Comparison of ENCODE assay signal across 6 cellular contexts in genomic region chr9:137021979-137022619, GRCh38. TPM values are rescaled to one million over a fixed set of nuclear protein-coding genes. Genes with fewer than 3 reads are reported as not detected.
DNase-seq lines count a peak whose midpoint lies in the region; ATAC-seq and TF ChIP-seq lines count a peak whose summit lies in the region.

No MANE protein-coding gene starts in this region.

- no peaks in the 10 kb centered on the region; the same call in 1 of the 2 replicates for H3K4me1 ChIP-seq in HEK293 (ENCODE audit: control insufficient read depth, insufficient read depth, low read length)

- no peak overlapping the region for H3K27ac ChIP-seq in HEK293 (ENCODE audit: extremely low read depth, low read depth, low read length)

- TF ChIP-seq CTCF in HEK293 (tag by site-specific recombination; IDR thresholded peaks at IDR 0.05): no peak

- H3K36me3 ChIP-seq in HEK293 (ENCODE audit: control insufficient read depth in 2 of 2, insufficient read depth in 1 of 2, low read length in 2 of 2): peaks cover 0 to 23% of the 10 kb centered on the region in 2 experiments; a peak in 1 of 3 replicates

- ATAC-seq in GM21447 (IDR thresholded peaks at IDR 0.05; ENCODE audit: unreplicated experiment) (no peak), GM18520 (IDR thresholded peaks at IDR 0.05; ENCODE audit: unreplicated experiment) (no peak)

- DNase-seq in T-helper 2 cell (peak; percentile 50 to 84 (median 66)), dermis microvascular lymphatic vessel endothelial cell (ENCODE audit: low read depth in 2 of 2) (peak; percentile 68 to 89)
- DNase-seq in stimulated activated CD4-positive, alpha-beta T cell treated with anti-CD3 and anti-CD28 coated beads, Interleukin-12 subunit alpha, Interleukin-12 subunit beta, amount 100 ng/mL, for 48 hours (ENCODE audit: low read depth in 2 of 3, low spot score in 1 of 3): peak; percentile 67 to 74 (median 71)

- POLR2A ChIA-PET in HEK293 (lab: Yijun Ruan, JAX): interaction anchor here (0.5 to 2.5 kb wide), 7 partner anchors 9 to 219 kb away, joined by 3 to 9 read pairs (median 5); partner anchors contain the start of genes FUT7, PAXX and TUBB4B

- no peaks in the 10 kb centered on the region for H3K9me3 ChIP-seq in HEK293 (ENCODE audit: control insufficient read depth, insufficient read depth, low read depth, low read length)

- no peak overlapping the region for H3K4me3 ChIP-seq in HEK293 (ENCODE audit: low read depth, low read length)

- CTCF ChIA-PET in HEK293 (lab: Yijun Ruan, JAX): interaction anchor here (0.6 to 5.1 kb wide), 7 partner anchors 7 to 215 kb away, joined by 3 to 25 read pairs (median 4); no protein-coding TSS in a partner anchor

TF ChIP-seq in HEK293, 187 proteins besides CTCF, POLR2A, EP300 and RAD21 (continues in another document):
- TF ChIP-seq, protein P1, sequence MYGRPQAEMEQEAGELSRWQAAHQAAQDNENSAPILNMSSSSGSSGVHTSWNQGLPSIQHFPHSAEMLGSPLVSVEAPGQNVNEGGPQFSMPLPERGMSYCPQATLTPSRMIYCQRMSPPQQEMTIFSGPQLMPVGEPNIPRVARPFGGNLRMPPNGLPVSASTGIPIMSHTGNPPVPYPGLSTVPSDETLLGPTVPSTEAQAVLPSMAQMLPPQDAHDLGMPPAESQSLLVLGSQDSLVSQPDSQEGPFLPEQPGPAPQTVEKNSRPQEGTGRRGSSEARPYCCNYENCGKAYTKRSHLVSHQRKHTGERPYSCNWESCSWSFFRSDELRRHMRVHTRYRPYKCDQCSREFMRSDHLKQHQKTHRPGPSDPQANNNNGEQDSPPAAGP (tag by site-specific recombination; IDR thresholded peaks at IDR 0.05): 0 out of 2 replicates have a peak, but pooled peaks have one; percentile 24
- peak; percentile 99 for TF ChIP-seq KLF9 (tag by site-specific recombination; IDR thresholded peaks at IDR 0.05; ENCODE audit: low read depth)
- peak; percentile 85 for TF ChIP-seq KLF8 (tag by site-specific recombination; IDR thresholded peaks at IDR 0.05)
- TF ChIP-seq ZNF600 (tag by site-specific recombination; IDR thresholded peaks at IDR 0.05): peak; percentile 28; the same call in 1 of the 2 replicates
- TF ChIP-seq, protein P2, sequence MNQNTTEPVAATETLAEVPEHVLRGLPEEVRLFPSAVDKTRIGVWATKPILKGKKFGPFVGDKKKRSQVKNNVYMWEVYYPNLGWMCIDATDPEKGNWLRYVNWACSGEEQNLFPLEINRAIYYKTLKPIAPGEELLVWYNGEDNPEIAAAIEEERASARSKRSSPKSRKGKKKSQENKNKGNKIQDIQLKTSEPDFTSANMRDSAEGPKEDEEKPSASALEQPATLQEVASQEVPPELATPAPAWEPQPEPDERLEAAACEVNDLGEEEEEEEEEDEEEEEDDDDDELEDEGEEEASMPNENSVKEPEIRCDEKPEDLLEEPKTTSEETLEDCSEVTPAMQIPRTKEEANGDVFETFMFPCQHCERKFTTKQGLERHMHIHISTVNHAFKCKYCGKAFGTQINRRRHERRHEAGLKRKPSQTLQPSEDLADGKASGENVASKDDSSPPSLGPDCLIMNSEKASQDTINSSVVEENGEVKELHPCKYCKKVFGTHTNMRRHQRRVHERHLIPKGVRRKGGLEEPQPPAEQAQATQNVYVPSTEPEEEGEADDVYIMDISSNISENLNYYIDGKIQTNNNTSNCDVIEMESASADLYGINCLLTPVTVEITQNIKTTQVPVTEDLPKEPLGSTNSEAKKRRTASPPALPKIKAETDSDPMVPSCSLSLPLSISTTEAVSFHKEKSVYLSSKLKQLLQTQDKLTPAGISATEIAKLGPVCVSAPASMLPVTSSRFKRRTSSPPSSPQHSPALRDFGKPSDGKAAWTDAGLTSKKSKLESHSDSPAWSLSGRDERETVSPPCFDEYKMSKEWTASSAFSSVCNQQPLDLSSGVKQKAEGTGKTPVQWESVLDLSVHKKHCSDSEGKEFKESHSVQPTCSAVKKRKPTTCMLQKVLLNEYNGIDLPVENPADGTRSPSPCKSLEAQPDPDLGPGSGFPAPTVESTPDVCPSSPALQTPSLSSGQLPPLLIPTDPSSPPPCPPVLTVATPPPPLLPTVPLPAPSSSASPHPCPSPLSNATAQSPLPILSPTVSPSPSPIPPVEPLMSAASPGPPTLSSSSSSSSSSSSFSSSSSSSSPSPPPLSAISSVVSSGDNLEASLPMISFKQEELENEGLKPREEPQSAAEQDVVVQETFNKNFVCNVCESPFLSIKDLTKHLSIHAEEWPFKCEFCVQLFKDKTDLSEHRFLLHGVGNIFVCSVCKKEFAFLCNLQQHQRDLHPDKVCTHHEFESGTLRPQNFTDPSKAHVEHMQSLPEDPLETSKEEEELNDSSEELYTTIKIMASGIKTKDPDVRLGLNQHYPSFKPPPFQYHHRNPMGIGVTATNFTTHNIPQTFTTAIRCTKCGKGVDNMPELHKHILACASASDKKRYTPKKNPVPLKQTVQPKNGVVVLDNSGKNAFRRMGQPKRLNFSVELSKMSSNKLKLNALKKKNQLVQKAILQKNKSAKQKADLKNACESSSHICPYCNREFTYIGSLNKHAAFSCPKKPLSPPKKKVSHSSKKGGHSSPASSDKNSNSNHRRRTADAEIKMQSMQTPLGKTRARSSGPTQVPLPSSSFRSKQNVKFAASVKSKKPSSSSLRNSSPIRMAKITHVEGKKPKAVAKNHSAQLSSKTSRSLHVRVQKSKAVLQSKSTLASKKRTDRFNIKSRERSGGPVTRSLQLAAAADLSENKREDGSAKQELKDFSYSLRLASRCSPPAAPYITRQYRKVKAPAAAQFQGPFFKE (tag by site-specific recombination; IDR thresholded peaks at IDR 0.05; ENCODE audit: borderline replicate concordance): 0 out of 2 replicates have a peak, but pooled peaks have one; percentile 85
- TF ChIP-seq, protein P3, sequence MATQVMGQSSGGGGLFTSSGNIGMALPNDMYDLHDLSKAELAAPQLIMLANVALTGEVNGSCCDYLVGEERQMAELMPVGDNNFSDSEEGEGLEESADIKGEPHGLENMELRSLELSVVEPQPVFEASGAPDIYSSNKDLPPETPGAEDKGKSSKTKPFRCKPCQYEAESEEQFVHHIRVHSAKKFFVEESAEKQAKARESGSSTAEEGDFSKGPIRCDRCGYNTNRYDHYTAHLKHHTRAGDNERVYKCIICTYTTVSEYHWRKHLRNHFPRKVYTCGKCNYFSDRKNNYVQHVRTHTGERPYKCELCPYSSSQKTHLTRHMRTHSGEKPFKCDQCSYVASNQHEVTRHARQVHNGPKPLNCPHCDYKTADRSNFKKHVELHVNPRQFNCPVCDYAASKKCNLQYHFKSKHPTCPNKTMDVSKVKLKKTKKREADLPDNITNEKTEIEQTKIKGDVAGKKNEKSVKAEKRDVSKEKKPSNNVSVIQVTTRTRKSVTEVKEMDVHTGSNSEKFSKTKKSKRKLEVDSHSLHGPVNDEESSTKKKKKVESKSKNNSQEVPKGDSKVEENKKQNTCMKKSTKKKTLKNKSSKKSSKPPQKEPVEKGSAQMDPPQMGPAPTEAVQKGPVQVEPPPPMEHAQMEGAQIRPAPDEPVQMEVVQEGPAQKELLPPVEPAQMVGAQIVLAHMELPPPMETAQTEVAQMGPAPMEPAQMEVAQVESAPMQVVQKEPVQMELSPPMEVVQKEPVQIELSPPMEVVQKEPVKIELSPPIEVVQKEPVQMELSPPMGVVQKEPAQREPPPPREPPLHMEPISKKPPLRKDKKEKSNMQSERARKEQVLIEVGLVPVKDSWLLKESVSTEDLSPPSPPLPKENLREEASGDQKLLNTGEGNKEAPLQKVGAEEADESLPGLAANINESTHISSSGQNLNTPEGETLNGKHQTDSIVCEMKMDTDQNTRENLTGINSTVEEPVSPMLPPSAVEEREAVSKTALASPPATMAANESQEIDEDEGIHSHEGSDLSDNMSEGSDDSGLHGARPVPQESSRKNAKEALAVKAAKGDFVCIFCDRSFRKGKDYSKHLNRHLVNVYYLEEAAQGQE (tag by site-specific recombination; IDR thresholded peaks at IDR 0.05): peak; percentile 74
- TF ChIP-seq, protein P4, sequence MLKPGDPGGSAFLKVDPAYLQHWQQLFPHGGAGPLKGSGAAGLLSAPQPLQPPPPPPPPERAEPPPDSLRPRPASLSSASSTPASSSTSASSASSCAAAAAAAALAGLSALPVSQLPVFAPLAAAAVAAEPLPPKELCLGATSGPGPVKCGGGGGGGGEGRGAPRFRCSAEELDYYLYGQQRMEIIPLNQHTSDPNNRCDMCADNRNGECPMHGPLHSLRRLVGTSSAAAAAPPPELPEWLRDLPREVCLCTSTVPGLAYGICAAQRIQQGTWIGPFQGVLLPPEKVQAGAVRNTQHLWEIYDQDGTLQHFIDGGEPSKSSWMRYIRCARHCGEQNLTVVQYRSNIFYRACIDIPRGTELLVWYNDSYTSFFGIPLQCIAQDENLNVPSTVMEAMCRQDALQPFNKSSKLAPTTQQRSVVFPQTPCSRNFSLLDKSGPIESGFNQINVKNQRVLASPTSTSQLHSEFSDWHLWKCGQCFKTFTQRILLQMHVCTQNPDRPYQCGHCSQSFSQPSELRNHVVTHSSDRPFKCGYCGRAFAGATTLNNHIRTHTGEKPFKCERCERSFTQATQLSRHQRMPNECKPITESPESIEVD (tag by site-specific recombination; IDR thresholded peaks at IDR 0.05): no peak
- TF ChIP-seq ZNF140 (tag by site-specific recombination; IDR thresholded peaks at IDR 0.05): no peak
- 0 out of 2 replicates have a peak, but pooled peaks have one; percentile 23 for TF ChIP-seq KLF7 (tag by site-specific recombination; IDR thresholded peaks at IDR 0.05; ENCODE audit: borderline replicate concordance)
- TF ChIP-seq SCRT2 (tag by site-specific recombination; IDR thresholded peaks at IDR 0.05): peak; percentile 87
- peak; percentile 22; the same call in 1 of the 2 replicates for TF ChIP-seq ZBTB17 (tag by site-specific recombination; IDR thresholded peaks at IDR 0.05)

RNA-seq across cellular contexts. Expression of gene ABCA2, which starts 5.9 kb away (rescaled TPM):
- total RNA-seq in dermis microvascular lymphatic vessel endothelial cell: 4.5 and 9.9 TPM in 2 replicates

RNA-seq across cellular contexts. Expression of gene FUT7, which starts 9.8 kb away (rescaled TPM):
- total RNA-seq in dermis microvascular lymphatic vessel endothelial cell: not detected in 2 replicates

RNA-seq across cellular contexts. Expression of gene NPDC1, which starts 23.9 kb away (rescaled TPM):
- total RNA-seq in dermis microvascular lymphatic vessel endothelial cell: 10.0 and 14.4 TPM in 2 replicates

RNA-seq across cellular contexts. Expression of gene CLIC3, which starts 25.7 kb away (rescaled TPM):
- not detected in 2 replicates for total RNA-seq in dermis microvascular lymphatic vessel endothelial cell

RNA-seq across cellular contexts. Expression of gene PAXX, which starts 29.9 kb away (rescaled TPM):
- 6.7 and 8.5 TPM in 2 replicates for total RNA-seq in dermis microvascular lymphatic vessel endothelial cell
